Comparison of ENCODE assay signal across 36 cellular contexts in the genomic region with DNA sequence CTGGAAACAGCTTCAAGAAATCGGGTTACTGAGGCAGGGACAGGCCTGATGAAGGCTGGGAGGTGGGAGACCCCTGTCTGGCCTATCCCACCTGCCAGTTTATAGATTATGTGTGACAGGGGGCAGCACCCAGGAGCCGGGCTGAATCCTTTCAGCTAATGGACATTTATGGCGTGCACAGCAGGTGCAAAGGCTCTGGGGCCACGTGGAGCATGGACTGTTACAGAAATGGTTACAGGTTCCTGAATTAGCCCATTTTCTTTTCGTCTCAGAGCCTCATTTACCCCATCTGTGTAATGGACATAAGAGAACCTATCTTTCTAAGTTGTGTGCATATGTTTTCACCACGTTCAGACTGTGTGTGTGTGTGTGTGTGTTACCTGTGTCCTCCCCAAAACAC. TPM values are rescaled to one million over a fixed set of nuclear protein-coding genes. Genes with fewer than 3 reads are reported as not detected.
"Had no signal": no experiment of that assay in that cellular context is flagged by ENCODE, and none has a peak within 500 bp of the region (broad histone marks: within the 10 kb centered on the region; RNA-seq: fewer than 3 reads in every experiment).

No MANE protein-coding gene starts in this region.

- H3K4me3 ChIP-seq: adrenal gland, body of pancreas, breast epithelium had no signal

- H3K9me3 ChIP-seq: adrenal gland, body of pancreas, breast epithelium had no signal

- ATAC-seq: activated CD8-positive, alpha-beta T cell treated with anti-CD3 and anti-CD28 coated beads for 36 hours; activated naive CD4-positive, alpha-beta T cell treated with anti-CD3 and anti-CD28 coated beads, Interleukin-2, amount 50 U/mL, for 72 hours; activated T-cell treated with anti-CD3 and anti-CD28 coated beads, Interleukin-2, amount 50 U/mL, for 4 hours; activated T-cell treated with anti-CD3 and anti-CD28 coated beads, Interleukin-2, amount 50 U/mL, for 72 hours; activated T-helper 17 cell treated with anti-CD3 and anti-CD28 coated beads, Interleukin-2, amount 50 U/mL, for 72 hours; body of pancreas had no signal

- DNase-seq: activated B cell treated with CpG ODN at 0.5 μM for 24 hours; activated CD4-positive, alpha-beta memory T cell treated with anti-CD3 and anti-CD28 coated beads for 36 hours; activated CD4-positive, alpha-beta T cell treated with anti-CD3 and anti-CD28 coated beads for 4 hours; activated CD4-positive, alpha-beta T cell treated with anti-CD3 and anti-CD28 coated beads, Interleukin-2, amount 10 ng/mL, durations not matched to agents 24 days and 14 days; activated CD4-positive, alpha-beta T cell treated with anti-CD3 and anti-CD28 coated beads, Interleukin-2, amount 50 U/mL, for 1 hour; activated CD4-positive, alpha-beta T cell treated with anti-CD3 and anti-CD28 coated beads, Interleukin-2, amount 50 U/mL, for 4 hours; activated CD4-positive, CD25-positive, alpha-beta regulatory T cell treated with anti-CD3 and anti-CD28 coated beads, Interleukin-2, amount 50 U/mL, for 72 hours; activated CD8-positive, alpha-beta memory T cell treated with anti-CD3 and anti-CD28 coated beads, Interleukin-2, amount 50 U/mL, for 4 hours; activated CD8-positive, alpha-beta T cell treated with anti-CD3 and anti-CD28 coated beads for 36 hours; activated effector memory CD4-positive, alpha-beta T cell treated with anti-CD3 and anti-CD28 coated beads, Interleukin-2, amount 50 U/mL, for 16 hours; activated gamma-delta T cell treated with Interleukin-2 at 50 U/mL for 16 hours; activated naive CD4-positive, alpha-beta T cell; activated naive CD4-positive, alpha-beta T cell treated with anti-CD3 and anti-CD28 coated beads for 36 hours; activated naive CD4-positive, alpha-beta T cell treated with anti-CD3 and anti-CD28 coated beads, Interleukin-2, amount 50 U/mL, for 16 hours; activated naive CD8-positive, alpha-beta T cell treated with anti-CD3 and anti-CD28 coated beads for 36 hours; activated T-cell treated with anti-CD3 and anti-CD28 coated beads for 4 hours; activated T-cell treated with anti-CD3 and anti-CD28 coated beads, Interleukin-2, amount 50 U/mL, for 1 hour; activated T-cell treated with anti-CD3 and anti-CD28 coated beads, Interleukin-2, amount 50 U/mL, for 4 hours; activated T-cell treated with anti-CD3 and anti-CD28 coated beads, Interleukin-2, amount 50 U/mL, for 72 hours; adrenal gland; amniotic stem cell; aorta; body of pancreas; brain microvascular endothelial cell; central memory CD4-positive, alpha-beta T cell; T-helper 2 cell; T-helper 9 cell had no signal

- H3K4me1 ChIP-seq: breast epithelium had no signal

- FAIRE-seq: astrocyte, colon, TTC549 had no signal

- H3K36me3 ChIP-seq: adrenal gland, brain microvascular endothelial cell, breast epithelium had no signal

- H3K27ac ChIP-seq: adrenal gland, body of pancreas, brain microvascular endothelial cell, breast epithelium, VCaP had no signal

- H3K27me3 ChIP-seq: adrenal gland, body of pancreas had no signal

RNA-seq across cellular contexts. Expression of gene SEMA6B, which starts 45.4 kb away (rescaled TPM):
- total RNA-seq: activated CD4-positive, alpha-beta T cell treated with anti-CD3 and anti-CD28 coated beads, Interleukin-2, amount 10 ng/mL, durations not matched to agents 24 days and 14 days; activated CD8-positive, alpha-beta memory T cell treated with anti-CD3 and anti-CD28 coated beads for 36 hours; activated CD8-positive, alpha-beta T cell treated with anti-CD3 and anti-CD28 coated beads for 36 hours; activated naive CD4-positive, alpha-beta T cell treated with anti-CD3 and anti-CD28 coated beads, Interleukin-2, amount 50 U/mL, for 72 hours; activated naive CD8-positive, alpha-beta T cell treated with anti-CD3 and anti-CD28 coated beads for 36 hours; activated T-helper 1 cell treated with anti-CD3 and anti-CD28 coated beads, Interleukin-12 subunit alpha, Interleukin-12 subunit beta, Interleukin-2, Interleukin-4 antibody, amounts not matched to agents 30 ng/mL and 10 ng/mL and 1 ng/mL, durations not matched to agents 14 hours and 24 hours and 36 hours had no signal
